ENCODE assay signal across 8 cellular contexts in genomic region chr1:161177112-161177935, GRCh38. TPM values are rescaled to one million over a fixed set of nuclear protein-coding genes. Genes with fewer than 3 reads are reported as not detected.
DNase-seq lines count a peak whose midpoint lies in the region; ATAC-seq, FAIRE-seq and TF ChIP-seq lines count a peak whose summit lies in the region.

Gene B4GALT3, minus strand, starts transcription at chr1:161177507. Its CDS starts 1,447 bp downstream, at chr1:161176060.

- peak within 1 kb of the TSS; percentile 97 for H3K4me2 ChIP-seq in trophoblast cell (ENCODE audit: low read length)

- H4K12ac ChIP-seq in trophoblast cell (ENCODE audit: low read depth, low read length): peak within 1 kb of the TSS; percentile 87

- H3K14ac ChIP-seq in trophoblast cell (ENCODE audit: low read length): peak within 1 kb of the TSS; percentile 96

- H2BK5ac ChIP-seq in trophoblast cell (ENCODE audit: low read depth, low read length, poor library complexity): peak within 1 kb of the TSS; percentile 82

- ATAC-seq in HG02763 (IDR thresholded peaks at IDR 0.05; ENCODE audit: unreplicated experiment): peak; percentile 74

- peak within 1 kb of the TSS; percentile 95 for H2AFZ ChIP-seq in trophoblast cell (ENCODE audit: insufficient read depth, low read length, poor library complexity)

- H3K27me3 ChIP-seq in adipocyte (replicated peaks; ENCODE audit: control insufficient read depth, insufficient read depth, low read length) (no peaks in the 10 kb centered on the region), cardiac muscle cell (no peaks in the 10 kb centered on the region), trophoblast cell (ENCODE audit: insufficient read depth, low read length) (no peaks in the 10 kb centered on the region), tibial nerve (no peaks in the 10 kb centered on the region)

- H2AK5ac ChIP-seq in trophoblast cell (ENCODE audit: low read length): peak within 1 kb of the TSS; percentile 12

- peak; percentile 91 for TF ChIP-seq POLR2A in GM12891 (IDR thresholded peaks at IDR 0.05; ENCODE audit: low read depth, low read length)
- peak; percentile 68 to 87 for TF ChIP-seq POLR2A in tibial nerve (IDR thresholded peaks at IDR 0.05)

- TF ChIP-seq CTCF in cardiac muscle cell (IDR thresholded peaks at IDR 0.05; ENCODE audit: low read depth, low read length) (no peak), tibial nerve (IDR thresholded peaks at IDR 0.05) (peak in 1 of 5 experiments; percentile 13)

- peaks cover 8% of the 10 kb centered on the region for H3K79me2 ChIP-seq in trophoblast cell (ENCODE audit: control insufficient read depth, insufficient read depth, low read length, poor library complexity)

- TF ChIP-seq EP300 in tibial nerve (IDR thresholded peaks at IDR 0.05): peak; percentile 65 to 94

- H3K9ac ChIP-seq in adipocyte (ENCODE audit: low read length): peak within 1 kb of the TSS; percentile 94
- H3K9ac ChIP-seq in trophoblast cell (ENCODE audit: low read length): peak within 1 kb of the TSS; percentile 87

- H3K23ac ChIP-seq in trophoblast cell (ENCODE audit: low read length): no peak within 1 kb of the TSS

- H3K27ac ChIP-seq in cardiac muscle cell (peak within 1 kb of the TSS; percentile 44), trophoblast cell (ENCODE audit: low read depth, low read length) (peak within 1 kb of the TSS; percentile 31), tibial nerve (peak within 1 kb of the TSS; percentile 83 to 99 (median 90))

- peak; percentile 94 for DNase-seq in GM12891 (ENCODE audit: insufficient read length, low spot score)
- DNase-seq in NCI-H146 (lab: John Stamatoyannopoulos, UW): peak; percentile 93
- DNase-seq in T-helper 1 cell: peak; percentile 80 to 90 (median 87)
- DNase-seq in adipocyte (ENCODE audit: low read depth): peak; percentile 94
- DNase-seq in cardiac muscle cell (ENCODE audit: low read depth in 1 of 2, low spot score in 1 of 2): peak; percentile 84 to 92
- peak; percentile 80 to 87 for DNase-seq in trophoblast cell
- peak; percentile 87 to 92 for DNase-seq in tibial nerve (ENCODE audit: low spot score in 2 of 2)

- H3K4me3 ChIP-seq in adipocyte (ENCODE audit: low read length) (peak within 1 kb of the TSS; percentile 92), cardiac muscle cell (peak within 1 kb of the TSS; percentile 61), trophoblast cell (ENCODE audit: low read depth, low read length) (peak within 1 kb of the TSS; percentile 91), tibial nerve (peak within 1 kb of the TSS; percentile 60 to 97 (median 66))

- H3K18ac ChIP-seq in trophoblast cell (ENCODE audit: low read length): peak within 1 kb of the TSS; percentile 98

- peak within 1 kb of the TSS; percentile 92 for H4K91ac ChIP-seq in trophoblast cell (ENCODE audit: low read depth, low read length)

- H3K9me3 ChIP-seq in adipocyte (ENCODE audit: control insufficient read depth, low read length): no peaks in the 10 kb centered on the region
- H3K9me3 ChIP-seq in cardiac muscle cell (ENCODE audit: low read depth): no peaks in the 10 kb centered on the region
- peaks cover 2% of the 10 kb centered on the region for H3K9me3 ChIP-seq in trophoblast cell (ENCODE audit: insufficient read depth, low read depth, low read length)
- H3K9me3 ChIP-seq in tibial nerve: no peaks in the 10 kb centered on the region

- peaks cover 8% of the 10 kb centered on the region for H3K79me1 ChIP-seq in trophoblast cell (ENCODE audit: low read length)

- peak; percentile 81 for FAIRE-seq in GM12891 (lab: Jason Lieb, UNC)

- H3K36me3 ChIP-seq in adipocyte (ENCODE audit: control insufficient read depth, insufficient read depth, low read length, severe bottlenecking) (peaks cover 25% of the 10 kb centered on the region), cardiac muscle cell (peaks cover 21% of the 10 kb centered on the region), trophoblast cell (ENCODE audit: control insufficient read depth in 1 of 2, insufficient read depth in 2 of 2, low read length in 2 of 2) (peaks cover 19 to 27% of the 10 kb centered on the region in 2 experiments), tibial nerve (peaks cover 0 to 37% (median 5%) of the 10 kb centered on the region in 3 donors)

- peak within 1 kb of the TSS; percentile 96 for H4K8ac ChIP-seq in trophoblast cell (ENCODE audit: low read depth, low read length)

- no peak within 1 kb of the TSS for H2BK12ac ChIP-seq in trophoblast cell (ENCODE audit: low read length)

- no CpG with 5 or more reads among the region's 50 CpGs for WGBS in trophoblast cell (ENCODE audit: extremely low coverage, insufficient coverage, insufficient read length)
- WGBS in tibial nerve, 2 donors: 5 to 6% methylated on average over 26 to 39 of the region's 50 CpGs

- H3K4me1 ChIP-seq in adipocyte (ENCODE audit: control insufficient read depth, insufficient read depth, low read length) (peaks cover 39% of the 10 kb centered on the region), cardiac muscle cell (ENCODE audit: low read depth) (no peaks in the 10 kb centered on the region), trophoblast cell (ENCODE audit: control insufficient read depth in 1 of 2, insufficient read depth in 2 of 2, low read length in 2 of 2) (peaks cover 6 to 8% of the 10 kb centered on the region in 2 experiments), tibial nerve (peaks cover 0 to 49% (median 17%) of the 10 kb centered on the region in 4 donors)

- peak within 1 kb of the TSS; percentile 88 for H2BK120ac ChIP-seq in trophoblast cell (ENCODE audit: insufficient read depth, low read length, poor library complexity)

- H3K4ac ChIP-seq in trophoblast cell (ENCODE audit: low read depth, low read length): peak within 1 kb of the TSS; percentile 53

TF ChIP-seq in GM12891, 5 proteins besides CTCF, POLR2A, EP300 and RAD21:
- TF ChIP-seq SPI1 (IDR thresholded peaks at IDR 0.05; ENCODE audit: low read depth, low read length) (no peak), POU2F2 (IDR thresholded peaks at IDR 0.05; ENCODE audit: low read depth, low read length) (peak; percentile 63; the same call in 1 of the 2 replicates), POLR2AphosphoS5 (IDR thresholded peaks at IDR 0.05; ENCODE audit: low read depth, low read length) (peak; percentile 91), PAX5 (IDR thresholded peaks at IDR 0.05; ENCODE audit: insufficient read depth, low read length, severe bottlenecking) (no peak), TAF1 (IDR thresholded peaks at IDR 0.05; ENCODE audit: low read depth, low read length) (peak; percentile 89)

RNA-seq across cellular contexts. Expression of gene B4GALT3, which starts in this region (rescaled TPM):
- 29.6 TPM for polyA plus RNA-seq in GM12891 (2012; ENCODE audit: low read depth, missing spikeins)
- 31.3 and 36.9 TPM in 2 replicates for total RNA-seq in cardiac muscle cell
- 44.7 and 54.7 TPM in 2 replicates for polyA plus RNA-seq in cardiac muscle cell
- 88.8 and 92.4 TPM in 2 replicates for polyA plus RNA-seq in trophoblast cell (2013)
- 10 to 100 TPM; 18.8 to 41.4 (median 24.3) TPM for total RNA-seq in tibial nerve

Comparison
In these comparisons a context has a peak if more than half of its experiments do, and no peak if none do; other contexts are left out.
1. Peak in every context shown above with its lines: DNase-seq, ATAC-seq, H3K4me3 ChIP-seq and H3K27ac ChIP-seq.
2. H3K27ac ChIP-seq: peak in every context shown above with its lines; median percentile 90 in tibial nerve; 44 in cardiac muscle cell; 31 in trophoblast cell.